ENCODE assay signal across 1 cellular context in genomic region chr20:64186071-64186598, GRCh38.
TF ChIP-seq lines count a peak whose summit lies in the region.

No MANE protein-coding gene starts in this region.

TF ChIP-seq in H1, 55 proteins besides CTCF, POLR2A, EP300 and RAD21:
- TF ChIP-seq MAFK (IDR thresholded peaks at IDR 0.05; ENCODE audit: low read depth, low read length) = no peak
